ENCODE assay signal across 25 cellular contexts in the genomic region with DNA sequence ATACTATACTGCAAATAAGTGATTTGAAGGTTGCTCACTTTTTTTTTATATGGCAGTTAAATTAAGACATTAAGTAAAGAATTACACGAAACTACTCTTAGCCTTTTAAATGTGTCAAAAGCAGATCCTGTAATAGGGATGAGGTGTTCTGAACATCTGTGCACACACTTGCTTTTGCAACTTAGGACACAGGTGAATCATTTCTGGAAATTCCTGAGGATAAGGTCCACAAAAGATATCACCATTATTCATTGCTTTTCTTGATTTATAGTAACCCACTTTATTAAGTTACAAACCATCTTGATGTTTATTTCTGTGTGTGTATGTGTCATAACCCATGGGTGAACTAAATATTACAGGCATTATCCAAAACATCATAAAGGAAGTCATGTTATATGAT. TPM values are rescaled to one million over a fixed set of nuclear protein-coding genes. Genes with fewer than 3 reads are reported as not detected.
A peak's percentile ranks its signal among the peaks of the same experiment; 100 is the strongest.
DNase-seq lines count a peak whose midpoint lies in the region; ATAC-seq, FAIRE-seq and TF ChIP-seq lines count a peak whose summit lies in the region.
"Had no signal": no experiment of that assay in that cellular context is flagged by ENCODE, and none has a peak within 500 bp of the region (broad histone marks: within the 10 kb centered on the region; RNA-seq: fewer than 3 reads in every experiment).

No MANE protein-coding gene starts in this region.

- intact Hi-C loops in Right ventricle myocardium inferior (cut with DNase I): no loop called here
- intact Hi-C loops in CD8-positive, alpha-beta T cell (cut with DNase I, micrococcal nuclease): no loop called here

- POLR2A ChIA-PET in CD8-positive, alpha-beta T cell (lab: Charles Lee): no interaction called here

- no peak overlapping the region for H2AFZ ChIP-seq in MM.1S (ENCODE audit: low read length)

- FAIRE-seq in GM12892 (lab: Jason Lieb, UNC): peak; percentile 14
- FAIRE-seq: D721Med, G401.6, GM12878, GM19239 had no signal

- H3K4me1 Mint-ChIP-seq in CD8-positive, alpha-beta T cell (ENCODE audit: low read depth): no peaks in the 10 kb centered on the region
- H3K4me1 Mint-ChIP-seq: CD14-positive monocyte; CD4-positive, alpha-beta memory T cell; CD4-positive, CD25-positive, alpha-beta regulatory T cell had no signal

- H3K4me2 ChIP-seq in MM.1S (ENCODE audit: low read depth, low read length): no peak overlapping the region
- H3K4me2 ChIP-seq: BLaER1 had no signal

- H3K9me2 ChIP-seq in MM.1S (replicated peaks; ENCODE audit: insufficient read depth, low read length): no peaks in the 10 kb centered on the region

- H3K9me3 ChIP-seq in RWPE2 (ENCODE audit: severe bottlenecking) (no peaks in the 10 kb centered on the region), MM.1S (replicated peaks; ENCODE audit: insufficient read depth, low read length) (no peaks in the 10 kb centered on the region)
- H3K9me3 ChIP-seq in CD8-positive, alpha-beta T cell (ENCODE audit: low read length): no peaks in the 10 kb centered on the region
- H3K9me3 ChIP-seq: BE2C, BLaER1, Caco-2 had no signal

- CTCF ChIA-PET in CD8-positive, alpha-beta T cell (lab: Charles Lee): no interaction called here

- H3K4me3 ChIP-seq in RWPE2 (ENCODE audit: severe bottlenecking) (no peak overlapping the region), epithelial cell of esophagus (ENCODE audit: low read length) (no peak overlapping the region), MM.1S (ENCODE audit: low read length) (no peak overlapping the region)
- H3K4me3 ChIP-seq in CD8-positive, alpha-beta T cell (ENCODE audit: low read depth, low read length): no peak overlapping the region
- H3K4me3 ChIP-seq: BLaER1, GM12878 had no signal

- no peaks in the 10 kb centered on the region for H3K36me3 Mint-ChIP-seq in CD8-positive, alpha-beta T cell
- H3K36me3 Mint-ChIP-seq: CD14-positive monocyte; CD4-positive, alpha-beta memory T cell; CD4-positive, CD25-positive, alpha-beta regulatory T cell had no signal

- H3K27ac ChIP-seq in RWPE2 (ENCODE audit: poor library complexity, severe bottlenecking) (no peak overlapping the region), foreskin keratinocyte (peak overlapping the region; percentile 53), MM.1S (ENCODE audit: low read length) (no peak overlapping the region)
- no peak overlapping the region for H3K27ac ChIP-seq in CD8-positive, alpha-beta T cell (ENCODE audit: low read depth, low read length)
- H3K27ac ChIP-seq: BLaER1 had no signal

- H3K27me3 ChIP-seq in RWPE2 (ENCODE audit: insufficient read depth, poor library complexity, severe bottlenecking) (no peaks in the 10 kb centered on the region), foreskin keratinocyte (no peaks in the 10 kb centered on the region), MM.1S (replicated peaks; ENCODE audit: insufficient read depth, low read length) (no peaks in the 10 kb centered on the region)
- H3K27me3 ChIP-seq in CD8-positive, alpha-beta T cell (ENCODE audit: insufficient read depth, low read length): no peaks in the 10 kb centered on the region
- H3K27me3 ChIP-seq: BE2C, BLaER1 had no signal

- no peak for DNase-seq in GM12892 (ENCODE audit: insufficient read length)
- DNase-seq in RWPE2 (ENCODE audit: low spot score): no peak
- DNase-seq in epithelial cell of esophagus (ENCODE audit: low read depth): peak; percentile 73
- peak; percentile 78 to 86 for DNase-seq in foreskin keratinocyte
- DNase-seq in Right ventricle myocardium inferior (ENCODE audit: missing footprints): no peak
- no peak for DNase-seq in CD8-positive, alpha-beta T cell
- DNase-seq in MM.1S: no peak
- no peak for DNase-seq in activated CD8-positive, alpha-beta memory T cell treated with anti-CD3 and anti-CD28 coated beads, Interleukin-2, amount 50 U/mL, for 48 hours
- DNase-seq: 8988T; ACHN; BE2C; C1 segment of cervical spinal cord; Caco-2; Calu3; CD4-positive, alpha-beta memory T cell; CD4-positive, CD25-positive, alpha-beta regulatory T cell; DMS79 treated with DMSO at 0.1 percent for 48 hours had no signal

- ATAC-seq in RWPE2 (ENCODE audit: low read depth) (peak; percentile 78), foreskin keratinocyte (peak; percentile 99), Right ventricle myocardium inferior (no peak)
- ATAC-seq in CD8-positive, alpha-beta T cell: no peak
- ATAC-seq: GM12878 had no signal

- H3K79me2 ChIP-seq in MM.1S (ENCODE audit: low read length): no peaks in the 10 kb centered on the region

- no peaks in the 10 kb centered on the region for H3F3A ChIP-seq in MM.1S (ENCODE audit: insufficient read depth, low read length)

- H3K36me3 ChIP-seq in RWPE2 (ENCODE audit: low read depth) (no peaks in the 10 kb centered on the region), MM.1S (replicated peaks; ENCODE audit: insufficient read depth, low read length) (no peaks in the 10 kb centered on the region)
- H3K36me3 ChIP-seq in CD8-positive, alpha-beta T cell (ENCODE audit: insufficient read depth, low read length): no peaks in the 10 kb centered on the region
- H3K36me3 ChIP-seq: BE2C, BLaER1 had no signal

- no peak overlapping the region for H3K4me3 Mint-ChIP-seq in CD8-positive, alpha-beta T cell
- H3K4me3 Mint-ChIP-seq: CD14-positive monocyte; CD4-positive, alpha-beta memory T cell; CD4-positive, CD25-positive, alpha-beta regulatory T cell had no signal

- TF ChIP-seq CTCF in RWPE2 (IDR thresholded peaks at IDR 0.05; ENCODE audit: poor library complexity, severe bottlenecking) (no peak), epithelial cell of esophagus (IDR thresholded peaks at IDR 0.05; ENCODE audit: insufficient read depth, low read depth, low read length, missing control alignments) (no peak), foreskin keratinocyte (conservative IDR thresholded peaks at IDR 0.05) (no peak), MM.1S (IDR thresholded peaks at IDR 0.05; ENCODE audit: low read length) (no peak)
- TF ChIP-seq CTCF in CD8-positive, alpha-beta T cell (IDR thresholded peaks at IDR 0.05): no peak

- no peak overlapping the region for H3K27ac Mint-ChIP-seq in CD8-positive, alpha-beta T cell
- H3K27ac Mint-ChIP-seq: CD14-positive monocyte; CD4-positive, alpha-beta memory T cell; CD4-positive, CD25-positive, alpha-beta regulatory T cell had no signal

- H3K27me3 Mint-ChIP-seq in CD8-positive, alpha-beta T cell (ENCODE audit: low read depth): no peaks in the 10 kb centered on the region
- H3K27me3 Mint-ChIP-seq: CD4-positive, alpha-beta memory T cell; CD4-positive, CD25-positive, alpha-beta regulatory T cell had no signal

- H4K20me1 ChIP-seq in MM.1S (ENCODE audit: insufficient read depth, low read length): no peaks in the 10 kb centered on the region
- H4K20me1 ChIP-seq: BLaER1 had no signal

- no peak overlapping the region for H3K9ac ChIP-seq in MM.1S (ENCODE audit: low read length)
- H3K9ac ChIP-seq: BLaER1 had no signal

- no peak for TF ChIP-seq POLR2A in GM12892 (IDR thresholded peaks at IDR 0.05; ENCODE audit: low read depth, low read length)

- H3K4me1 ChIP-seq in RWPE2 (ENCODE audit: insufficient read depth, poor library complexity, severe bottlenecking) (no peaks in the 10 kb centered on the region), foreskin keratinocyte (peaks cover 14% of the 10 kb centered on the region), MM.1S (ENCODE audit: low read length) (no peaks in the 10 kb centered on the region)
- no peaks in the 10 kb centered on the region for H3K4me1 ChIP-seq in CD8-positive, alpha-beta T cell (ENCODE audit: insufficient read depth, low read length)
- H3K4me1 ChIP-seq: BE2C, BLaER1, Caco-2 had no signal

- H3K9me3 Mint-ChIP-seq in CD8-positive, alpha-beta T cell: peaks cover 3% of the 10 kb centered on the region
- H3K9me3 Mint-ChIP-seq: CD14-positive monocyte had no signal

RNA-seq across cellular contexts. Expression of a gene that starts 55.9 kb away (rescaled TPM):
- polyA plus RNA-seq in GM12892 (2012; ENCODE audit: missing spikeins): not detected
- total RNA-seq in foreskin keratinocyte (not detected in 2 replicates), Right ventricle myocardium inferior (not detected)
- polyA plus RNA-seq in foreskin keratinocyte: not detected in 2 replicates
- total RNA-seq in CD8-positive, alpha-beta T cell: not detected
- total RNA-seq: A673; Calu3; CD4-positive, alpha-beta memory T cell; CD4-positive, CD25-positive, alpha-beta regulatory T cell had no signal
- polyA plus RNA-seq: AG04450; CD14-positive monocyte; CD4-positive, alpha-beta memory T cell; CD4-positive, CD25-positive, alpha-beta regulatory T cell had no signal

Comparison
In these comparisons a context has a peak if more than half of its experiments do, and no peak if none do; other contexts are left out.
1. DNase-seq: peak in epithelial cell of esophagus (single experiment) and foreskin keratinocyte (2 of 2); none in GM12892 (single experiment), RWPE2 (single experiment), Right ventricle myocardium inferior (single experiment), CD8-positive, alpha-beta T cell (0 of 7), MM.1S (single experiment) and activated CD8-positive, alpha-beta memory T cell treated with anti-CD3 and anti-CD28 coated beads, Interleukin-2, amount 50 U/mL, for 48 hours (single experiment).
2. ATAC-seq: peak in RWPE2 (single experiment) and foreskin keratinocyte (single experiment); none in Right ventricle myocardium inferior (single experiment) and CD8-positive, alpha-beta T cell (single experiment).